In genomic region chr22:44630826-44631225, GRCh38 we compare ENCODE assay signal across 16 cellular contexts.
A peak's percentile ranks its signal among the peaks of the same experiment; 100 is the strongest.
DNase-seq lines count a peak whose midpoint lies in the region; ATAC-seq and TF ChIP-seq lines count a peak whose summit lies in the region.
"Had no signal": no experiment of that assay in that cellular context is flagged by ENCODE, and none has a peak within 500 bp of the region (broad histone marks: within the 10 kb centered on the region; RNA-seq: fewer than 3 reads in every experiment).

No MANE protein-coding gene starts in this region.

- no peak for TF ChIP-seq EP300 in sigmoid colon (IDR thresholded peaks at IDR 0.05)

- WGBS in sigmoid colon, 2 donors, result 79 to 93% methylated on average over 3 of the region's 3 CpGs
- no CpG with 5 or more reads among the region's 3 CpGs for WGBS in trophoblast cell (ENCODE audit: extremely low coverage, insufficient coverage, insufficient read length)

- H3K4me3 ChIP-seq in sigmoid colon (no peak overlapping the region), trophoblast cell (ENCODE audit: low read depth, low read length) (no peak overlapping the region)

- no peak for ATAC-seq in central memory CD8-positive, alpha-beta T cell (replicated peaks; ENCODE audit: extremely low read depth, poor library complexity, severe bottlenecking)

- H2BK12ac ChIP-seq in trophoblast cell (ENCODE audit: low read length), result no peak overlapping the region

- H3K9me3 Mint-ChIP-seq in central memory CD8-positive, alpha-beta T cell, result peaks cover 5% of the 10 kb centered on the region
- H3K9me3 Mint-ChIP-seq in chondrocyte (ENCODE audit: low read depth) (peaks cover 7% of the 10 kb centered on the region), neural crest cell (peaks cover 7% of the 10 kb centered on the region)

- no peaks in the 10 kb centered on the region for H3K9me3 ChIP-seq in sigmoid colon
- H3K9me3 ChIP-seq in trophoblast cell (ENCODE audit: insufficient read depth, low read depth, low read length), result peaks cover 10% of the 10 kb centered on the region

- no peaks in the 10 kb centered on the region for H3K79me2 ChIP-seq in trophoblast cell (ENCODE audit: control insufficient read depth, insufficient read depth, low read length, poor library complexity)

- no peak overlapping the region for H4K12ac ChIP-seq in trophoblast cell (ENCODE audit: low read depth, low read length)

- TF ChIP-seq POLR2A in sigmoid colon (IDR thresholded peaks at IDR 0.05), result no peak

- no peak overlapping the region for H2BK120ac ChIP-seq in trophoblast cell (ENCODE audit: insufficient read depth, low read length, poor library complexity)

- H3K18ac ChIP-seq in trophoblast cell (ENCODE audit: low read length), result no peak overlapping the region

- H2AK5ac ChIP-seq in trophoblast cell (ENCODE audit: low read length), result no peak overlapping the region

- peaks cover 1% of the 10 kb centered on the region for H3K36me3 Mint-ChIP-seq in central memory CD8-positive, alpha-beta T cell (ENCODE audit: insufficient read depth)
- H3K36me3 Mint-ChIP-seq in chondrocyte (ENCODE audit: low read depth) (peaks cover 5% of the 10 kb centered on the region), neural crest cell (ENCODE audit: low read depth) (peaks cover 2% of the 10 kb centered on the region)
- H3K36me3 Mint-ChIP-seq: CD4-positive, alpha-beta memory T cell had no signal

- H3K4me3 Mint-ChIP-seq in central memory CD8-positive, alpha-beta T cell, result no peak overlapping the region
- H3K4me3 Mint-ChIP-seq in chondrocyte (ENCODE audit: unreplicated experiment), result no peak overlapping the region
- H3K4me3 Mint-ChIP-seq in neural crest cell, result no peak overlapping the region
- H3K4me3 Mint-ChIP-seq: CD4-positive, alpha-beta memory T cell had no signal

- H3K4me2 ChIP-seq in trophoblast cell (ENCODE audit: low read length), result no peak overlapping the region

- no peaks in the 10 kb centered on the region for H3K27me3 Mint-ChIP-seq in central memory CD8-positive, alpha-beta T cell
- H3K27me3 Mint-ChIP-seq in chondrocyte (ENCODE audit: low read depth), result peaks cover 14% of the 10 kb centered on the region
- H3K27me3 Mint-ChIP-seq in neural crest cell (ENCODE audit: low read depth), result peaks cover 4% of the 10 kb centered on the region

- H4K8ac ChIP-seq in trophoblast cell (ENCODE audit: low read depth, low read length), result no peak overlapping the region

- no peak overlapping the region for H2BK5ac ChIP-seq in trophoblast cell (ENCODE audit: low read depth, low read length, poor library complexity)

- H3K4me1 ChIP-seq in sigmoid colon (peaks cover 0 to 4% (median 0%) of the 10 kb centered on the region in 4 donors), trophoblast cell (ENCODE audit: control insufficient read depth in 1 of 2, insufficient read depth in 2 of 2, low read length in 2 of 2) (no peaks in the 10 kb centered on the region)

- peaks cover 18% of the 10 kb centered on the region for H3K4me1 Mint-ChIP-seq in central memory CD8-positive, alpha-beta T cell
- no peaks in the 10 kb centered on the region for H3K4me1 Mint-ChIP-seq in chondrocyte (ENCODE audit: low read depth)
- peaks cover 5% of the 10 kb centered on the region for H3K4me1 Mint-ChIP-seq in neural crest cell

- H3K9ac ChIP-seq in trophoblast cell (ENCODE audit: low read length), result no peak overlapping the region

- H3K27ac ChIP-seq in sigmoid colon, result no peak overlapping the region
- no peak overlapping the region for H3K27ac ChIP-seq in trophoblast cell (ENCODE audit: low read depth, low read length)

- H3K79me1 ChIP-seq in trophoblast cell (ENCODE audit: low read length), result no peaks in the 10 kb centered on the region

- H3K36me3 ChIP-seq in sigmoid colon (no peaks in the 10 kb centered on the region), trophoblast cell (ENCODE audit: control insufficient read depth in 1 of 2, insufficient read depth in 2 of 2, low read length in 2 of 2) (no peaks in the 10 kb centered on the region)

- peak overlapping the region; percentile 11 for H3K27ac Mint-ChIP-seq in central memory CD8-positive, alpha-beta T cell (ENCODE audit: low read depth)
- H3K27ac Mint-ChIP-seq in chondrocyte (ENCODE audit: unreplicated experiment) (no peak overlapping the region), neural crest cell (ENCODE audit: unreplicated experiment) (peak overlapping the region; percentile 16)

- no peak for DNase-seq in central memory CD8-positive, alpha-beta T cell (ENCODE audit: low spot score in 2 of 2)
- DNase-seq in chondrocyte (ENCODE audit: low spot score), result peak; percentile 55
- DNase-seq in neural crest cell (ENCODE audit: low read depth, low spot score), result no peak
- peak; percentile 48 for DNase-seq in sigmoid colon
- no peak for DNase-seq in T-helper 1 cell
- no peak for DNase-seq in trophoblast cell
- DNase-seq: C1 segment of cervical spinal cord; Calu3; CD4-positive, alpha-beta memory T cell; COR-L47; DMS53; DMS79 treated with DMSO at 0.1 percent for 48 hours; GF-D8; GOT3; H7; HCEC 1CT had no signal

- H3K23ac ChIP-seq in trophoblast cell (ENCODE audit: low read length), result no peak overlapping the region

- no peak overlapping the region for H3K14ac ChIP-seq in trophoblast cell (ENCODE audit: low read length)

- intact Hi-C loops in sigmoid colon (cut with DNase I), result no loop called here

- peaks cover 0 to 6% (median 0%) of the 10 kb centered on the region in 3 donors for H3K27me3 ChIP-seq in sigmoid colon
- H3K27me3 ChIP-seq in trophoblast cell (ENCODE audit: insufficient read depth, low read length), result no peaks in the 10 kb centered on the region

- H2AFZ ChIP-seq in trophoblast cell (ENCODE audit: insufficient read depth, low read length, poor library complexity), result no peak overlapping the region

- H4K91ac ChIP-seq in trophoblast cell (ENCODE audit: low read depth, low read length), result no peak overlapping the region

- H3K4ac ChIP-seq in trophoblast cell (ENCODE audit: low read depth, low read length), result no peak overlapping the region

- TF ChIP-seq CTCF in chondrocyte (IDR thresholded peaks at IDR 0.05), result no peak
- TF ChIP-seq CTCF in neural crest cell (conservative IDR thresholded peaks at IDR 0.05), result no peak
- no peak for TF ChIP-seq CTCF in sigmoid colon (IDR thresholded peaks at IDR 0.05)

Comparison
In these comparisons a context has a peak if more than half of its experiments do, and no peak if none do; other contexts are left out.
1. DNase-seq: peak in chondrocyte (single experiment) and sigmoid colon (single experiment); none in central memory CD8-positive, alpha-beta T cell (0 of 2), neural crest cell (single experiment), T-helper 1 cell (0 of 5) and trophoblast cell (0 of 2).